11 cellular contexts compared by ENCODE assay signal in the genomic region with DNA sequence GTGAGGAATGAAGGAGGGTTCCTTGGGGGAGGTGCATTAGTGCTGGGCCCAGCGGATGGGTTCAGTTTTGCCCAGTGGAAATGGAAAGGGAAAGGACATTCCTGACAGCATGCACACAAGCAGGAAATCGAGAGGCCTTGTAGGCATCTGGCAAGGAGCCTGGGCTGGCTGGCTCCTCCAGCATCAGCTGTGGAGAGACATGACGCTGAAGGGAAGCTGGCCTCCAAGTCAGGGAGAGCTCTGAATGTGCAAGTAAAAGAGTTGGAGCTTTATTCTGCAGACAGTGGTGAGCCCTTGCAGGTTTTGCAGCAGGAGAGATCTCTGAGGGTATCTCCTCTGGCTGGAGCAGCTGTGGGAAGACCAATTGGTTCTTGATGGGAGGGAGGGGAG.
A peak's percentile ranks its signal among the peaks of the same experiment; 100 is the strongest.
DNase-seq lines count a peak whose midpoint lies in the region; ATAC-seq, FAIRE-seq and TF ChIP-seq lines count a peak whose summit lies in the region.
"Had no signal": no experiment of that assay in that cellular context is flagged by ENCODE, and none has a peak within 500 bp of the region (broad histone marks: within the 10 kb centered on the region; RNA-seq: fewer than 3 reads in every experiment).

No MANE protein-coding gene starts in this region.

- H3K4me2 ChIP-seq in MM.1S (ENCODE audit: low read depth, low read length) = no peak overlapping the region

- H3K4me3 Mint-ChIP-seq in brain = peak overlapping the region in 4 of 5 experiments; percentile 9 to 30 (median 26)
- H3K4me3 Mint-ChIP-seq: activated naive CD4-positive, alpha-beta T cell treated with anti-CD3 and anti-CD28 coated beads, Interleukin-2, amount 50 U/mL, for 24 hours had no signal

- no peaks in the 10 kb centered on the region for H3K36me3 ChIP-seq in MM.1S (replicated peaks; ENCODE audit: insufficient read depth, low read length)

- peaks cover 10% of the 10 kb centered on the region for H3K4me1 ChIP-seq in MM.1S (ENCODE audit: low read length)

- no peaks in the 10 kb centered on the region for H3K9me2 ChIP-seq in MM.1S (replicated peaks; ENCODE audit: insufficient read depth, low read length)

- no peak for TF ChIP-seq CTCF in HFF-Myc (IDR thresholded peaks at IDR 0.05; ENCODE audit: low read depth, low read length, missing control alignments)
- TF ChIP-seq CTCF in brain (conservative IDR thresholded peaks at IDR 0.05) = no peak
- no peak for TF ChIP-seq CTCF in MM.1S (IDR thresholded peaks at IDR 0.05; ENCODE audit: low read length)
- TF ChIP-seq CTCF in D721Med (IDR thresholded peaks at IDR 0.05; ENCODE audit: insufficient read depth, missing control alignments) = no peak

- FAIRE-seq in D721Med (lab: Jason Lieb, UNC) = no peak

- no peaks in the 10 kb centered on the region for H4K20me1 ChIP-seq in MM.1S (ENCODE audit: insufficient read depth, low read length)

- H3K79me2 ChIP-seq in MM.1S (ENCODE audit: low read length) = no peaks in the 10 kb centered on the region

- H3K27me3 Mint-ChIP-seq in brain = peaks cover 12% of the 10 kb centered on the region
- H3K27me3 Mint-ChIP-seq: activated naive CD4-positive, alpha-beta T cell treated with anti-CD3 and anti-CD28 coated beads, Interleukin-2, amount 50 U/mL, for 24 hours had no signal

- H3K36me3 Mint-ChIP-seq in brain = no peaks in the 10 kb centered on the region
- H3K36me3 Mint-ChIP-seq: activated naive CD4-positive, alpha-beta T cell treated with anti-CD3 and anti-CD28 coated beads, Interleukin-2, amount 50 U/mL, for 24 hours had no signal

- H3K9me3 Mint-ChIP-seq in brain = peaks cover 7 to 20% (median 15%) of the 10 kb centered on the region in 5 experiments
- H3K9me3 Mint-ChIP-seq: activated naive CD4-positive, alpha-beta T cell treated with anti-CD3 and anti-CD28 coated beads, Interleukin-2, amount 50 U/mL, for 24 hours had no signal

- no peak overlapping the region for H3K27ac ChIP-seq in MM.1S (ENCODE audit: low read length)

- H3K27me3 ChIP-seq in MM.1S (replicated peaks; ENCODE audit: insufficient read depth, low read length) = no peaks in the 10 kb centered on the region

- H3K9me3 ChIP-seq in MM.1S (replicated peaks; ENCODE audit: insufficient read depth, low read length) = no peaks in the 10 kb centered on the region

- no peak for ATAC-seq in GM18867 (IDR thresholded peaks at IDR 0.05; ENCODE audit: unreplicated experiment)

- peaks cover 39% of the 10 kb centered on the region for H3K4me1 Mint-ChIP-seq in brain
- H3K4me1 Mint-ChIP-seq: activated naive CD4-positive, alpha-beta T cell treated with anti-CD3 and anti-CD28 coated beads, Interleukin-2, amount 50 U/mL, for 24 hours had no signal

- H3K9ac ChIP-seq in MM.1S (ENCODE audit: low read length) = no peak overlapping the region

- H2AFZ ChIP-seq in MM.1S (ENCODE audit: low read length) = no peak overlapping the region

- peak; percentile 51 for DNase-seq in HFF-Myc (ENCODE audit: extremely low read depth, low read depth)
- DNase-seq in hippocampal formation (lab: John Stamatoyannopoulos, UW) = peak; percentile 9 to 53
- DNase-seq in smooth muscle cell of the brain vasculature (ENCODE audit: low read depth, low spot score) = peak; percentile 61
- no peak for DNase-seq in MM.1S
- DNase-seq in NCI-H2227 treated with DMSO at 0.1 percent for 48 hours (lab: John Stamatoyannopoulos, UW) = no peak
- DNase-seq in D721Med (ENCODE audit: insufficient read length, low spot score) = no peak
- DNase-seq: NCI-H2107; stimulated activated CD4-positive, alpha-beta T cell treated with anti-CD3 and anti-CD28 coated beads, Interleukin-12 subunit alpha, Interleukin-12 subunit beta, amount 100 ng/mL, for 4 hours had no signal

- peak overlapping the region; percentile 27 to 94 (median 85) for H3K27ac Mint-ChIP-seq in brain
- H3K27ac Mint-ChIP-seq: activated naive CD4-positive, alpha-beta T cell treated with anti-CD3 and anti-CD28 coated beads, Interleukin-2, amount 50 U/mL, for 24 hours had no signal

- H3F3A ChIP-seq in MM.1S (ENCODE audit: insufficient read depth, low read length) = peaks cover 9% of the 10 kb centered on the region; the same call in 1 of the 2 replicates

- H3K4me3 ChIP-seq in HFF-Myc (replicated peaks; ENCODE audit: low read depth, low read length) = no peak overlapping the region
- no peak overlapping the region for H3K4me3 ChIP-seq in MM.1S (ENCODE audit: low read length)

Comparison
In these comparisons a context has a peak if more than half of its experiments do, and no peak if none do; other contexts are left out.
1. DNase-seq: peak in HFF-Myc (single experiment), hippocampal formation (2 of 2) and smooth muscle cell of the brain vasculature (single experiment); none in MM.1S (single experiment), NCI-H2227 treated with DMSO at 0.1 percent for 48 hours (single experiment) and D721Med (single experiment).